Comparison of ENCODE assay signal across 8 cellular contexts in the genomic region with DNA sequence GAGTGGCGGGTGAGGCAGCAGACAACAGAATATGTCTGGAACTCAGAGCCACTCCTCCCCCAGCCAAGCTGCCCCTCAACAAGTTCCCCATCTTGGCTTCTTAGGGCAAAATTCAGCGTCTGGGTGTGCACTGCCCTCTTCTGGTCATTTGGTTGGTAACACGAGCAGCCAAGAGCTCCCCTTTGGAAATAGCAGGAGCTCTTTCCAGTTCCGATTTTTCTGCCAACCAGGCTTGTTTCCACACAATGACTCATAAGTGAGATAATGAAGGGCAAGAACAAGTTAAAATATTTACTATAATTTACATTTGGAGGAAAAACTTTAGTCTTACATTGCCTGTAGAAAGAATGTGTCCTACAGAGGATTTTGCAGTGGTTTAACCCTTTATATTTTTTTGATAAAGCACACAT.
DNase-seq lines count a peak whose midpoint lies in the region; ATAC-seq and TF ChIP-seq lines count a peak whose summit lies in the region.

No MANE protein-coding gene starts in this region.

- intact Hi-C loops in head of caudate nucleus (cut with DNase I) = loop anchor here (1.0 to 5.0 kb wide), 2 partner anchors 139 to 320 kb away; no protein-coding TSS in a partner anchor

- TF ChIP-seq CTCF in parathyroid adenoma (IDR thresholded peaks at IDR 0.05) = peak; percentile 81

- DNase-seq in activated effector memory CD4-positive, alpha-beta T cell treated with anti-CD3 and anti-CD28 coated beads, Interleukin-2, amount 50 U/mL, for 16 hours = peak; percentile 69
- DNase-seq in activated effector memory CD4-positive, alpha-beta T cell treated with Interleukin-2 at 50 U/mL for 16 hours = no peak
- DNase-seq in NCI-H82 treated with DMSO at 0.1 percent for 48 hours (lab: John Stamatoyannopoulos, UW; ENCODE audit: unreplicated experiment) = peak; percentile 60
- peak; percentile 63 for DNase-seq in activated naive CD4-positive, alpha-beta T cell treated with anti-CD3 and anti-CD28 coated beads, Interleukin-2, amount 10 ng/mL, durations not matched to agents 7 days and 5 days
- DNase-seq in head of caudate nucleus = peak; percentile 23 to 85 (median 68)

- H2AFZ ChIP-seq in parathyroid adenoma = no peak overlapping the region

- no peak overlapping the region for H3K27ac ChIP-seq in parathyroid adenoma

- no peaks in the 10 kb centered on the region for H3K27me3 ChIP-seq in parathyroid adenoma (ENCODE audit: control insufficient read depth, insufficient read depth, low read length)

- H3K9me3 ChIP-seq in parathyroid adenoma (ENCODE audit: control insufficient read depth, low read length) = no peaks in the 10 kb centered on the region

- H3K36me3 Mint-ChIP-seq in activated naive CD4-positive, alpha-beta T cell treated with anti-CD3 and anti-CD28 coated beads, Interleukin-2, amount 10 ng/mL, durations not matched to agents 7 days and 5 days = no peaks in the 10 kb centered on the region

- H3K27me3 Mint-ChIP-seq in activated naive CD4-positive, alpha-beta T cell treated with anti-CD3 and anti-CD28 coated beads, Interleukin-2, amount 10 ng/mL, durations not matched to agents 7 days and 5 days = peaks cover 38% of the 10 kb centered on the region

- no peaks in the 10 kb centered on the region for H3K4me1 Mint-ChIP-seq in activated naive CD4-positive, alpha-beta T cell treated with anti-CD3 and anti-CD28 coated beads, Interleukin-2, amount 10 ng/mL, durations not matched to agents 7 days and 5 days

- no peak overlapping the region for H3K27ac Mint-ChIP-seq in activated naive CD4-positive, alpha-beta T cell treated with anti-CD3 and anti-CD28 coated beads, Interleukin-2, amount 10 ng/mL, durations not matched to agents 7 days and 5 days

- no peak overlapping the region for H3K9ac ChIP-seq in parathyroid adenoma

- H3K4me1 ChIP-seq in parathyroid adenoma = no peaks in the 10 kb centered on the region

- CTCF ChIA-PET in activated naive CD4-positive, alpha-beta T cell treated with anti-CD3 and anti-CD28 coated beads, Interleukin-2, amount 10 ng/mL, durations not matched to agents 7 days and 5 days (lab: Charles Lee) = interaction anchor here (0.6 to 10.0 kb wide), 31 partner anchors 9 to 332 kb away, joined by 3 to 218 read pairs (median 4); no protein-coding TSS in a partner anchor

- H3K4me2 ChIP-seq in parathyroid adenoma (ENCODE audit: low read length) = no peak overlapping the region

- no peak overlapping the region for H3K4me3 ChIP-seq in parathyroid adenoma (ENCODE audit: low read depth, low read length)

- H3K9me3 Mint-ChIP-seq in activated naive CD4-positive, alpha-beta T cell treated with anti-CD3 and anti-CD28 coated beads, Interleukin-2, amount 10 ng/mL, durations not matched to agents 7 days and 5 days = no peaks in the 10 kb centered on the region

- no peaks in the 10 kb centered on the region for H3K79me2 ChIP-seq in parathyroid adenoma

- no peak overlapping the region for H3K4me3 Mint-ChIP-seq in activated naive CD4-positive, alpha-beta T cell treated with anti-CD3 and anti-CD28 coated beads, Interleukin-2, amount 10 ng/mL, durations not matched to agents 7 days and 5 days

- ATAC-seq in HG03521 (IDR thresholded peaks at IDR 0.05; ENCODE audit: unreplicated experiment) (peak; percentile 89), GM21447 (IDR thresholded peaks at IDR 0.05; ENCODE audit: unreplicated experiment) (no peak)

- no peaks in the 10 kb centered on the region for H3K36me3 ChIP-seq in parathyroid adenoma (ENCODE audit: control insufficient read depth, insufficient read depth, low read length)
